Comparison of ENCODE assay signal across 17 cellular contexts in the genomic region with DNA sequence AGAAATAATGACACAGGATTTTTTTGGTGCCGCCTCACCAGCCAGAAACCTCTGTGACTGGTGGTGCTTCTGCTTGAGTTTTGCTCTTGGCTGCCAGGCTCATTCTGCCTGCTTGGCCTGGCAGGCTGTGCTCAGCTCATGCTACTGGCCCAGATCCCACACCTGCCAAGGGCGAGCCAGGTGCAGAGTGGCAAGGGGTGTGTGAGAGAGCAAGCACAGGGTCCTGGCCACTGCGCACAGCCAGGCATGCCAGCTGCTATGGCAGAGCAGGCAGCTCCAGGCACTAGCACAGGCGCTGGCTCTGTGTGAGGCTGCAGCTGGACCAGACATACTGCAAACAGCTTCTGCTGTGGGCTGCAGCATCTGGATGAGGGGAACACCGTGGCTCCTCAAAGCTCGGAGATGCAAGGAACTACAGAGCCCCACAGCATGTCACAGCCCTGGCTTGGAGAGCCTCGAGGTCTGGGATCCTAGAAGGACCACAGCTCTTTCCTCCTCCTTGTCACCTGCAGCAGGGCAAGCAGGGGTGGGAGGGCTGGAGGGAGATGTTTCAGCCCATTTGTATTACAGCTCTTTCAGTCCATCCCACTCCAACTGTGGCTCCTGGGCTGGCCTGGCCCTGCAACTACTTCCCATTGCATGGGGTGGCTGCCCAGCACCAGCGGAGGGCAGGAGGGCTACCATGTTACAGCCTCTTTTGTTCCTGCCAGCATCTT.
DNase-seq lines count a peak whose midpoint lies in the region; ATAC-seq and TF ChIP-seq lines count a peak whose summit lies in the region.
"Had no signal": no experiment of that assay in that cellular context is flagged by ENCODE, and none has a peak within 500 bp of the region (broad histone marks: within the 10 kb centered on the region; RNA-seq: fewer than 3 reads in every experiment).

No MANE protein-coding gene starts in this region.

- no peaks in the 10 kb centered on the region for H4K20me1 ChIP-seq in neural cell (ENCODE audit: insufficient read depth)

- no peaks in the 10 kb centered on the region for H3K79me2 ChIP-seq in neural cell (replicated peaks; ENCODE audit: insufficient read depth, low read length)
- H3K79me2 ChIP-seq: hepatocyte had no signal

- H3K36me3 ChIP-seq in SK-N-MC (ENCODE audit: insufficient read depth, low read length) (no peaks in the 10 kb centered on the region), neural cell (ENCODE audit: insufficient read depth, low read length) (no peaks in the 10 kb centered on the region)
- H3K36me3 ChIP-seq: MG63, uterus had no signal

- H3K27ac ChIP-seq in SK-N-MC, result peak overlapping the region; percentile 87
- H3K27ac ChIP-seq in neural cell (ENCODE audit: low read length), result peak overlapping the region; percentile 24
- H3K27ac ChIP-seq: hepatocyte, uterus had no signal

- ATAC-seq in HG02623 (IDR thresholded peaks at IDR 0.05; ENCODE audit: unreplicated experiment) (no peak), HG02678 (IDR thresholded peaks at IDR 0.05; ENCODE audit: unreplicated experiment) (no peak)

- H3K9ac ChIP-seq in SK-N-MC (ENCODE audit: insufficient read length) (peak overlapping the region; percentile 51), neural cell (ENCODE audit: low read length) (no peak overlapping the region)

- TF ChIP-seq EP300 in neural cell (conservative IDR thresholded peaks at IDR 0.05; ENCODE audit: poor library complexity, severe bottlenecking), result no peak

- H2AFZ ChIP-seq in neural cell (ENCODE audit: low read depth, low read length), result no peak overlapping the region
- H2AFZ ChIP-seq: hepatocyte had no signal

- no peak overlapping the region for H3K4me2 ChIP-seq in neural cell (ENCODE audit: low read length)
- H3K4me2 ChIP-seq: hepatocyte had no signal

- H3K27me3 ChIP-seq in neural cell (ENCODE audit: insufficient read depth, low read depth, low read length), result no peaks in the 10 kb centered on the region
- H3K27me3 ChIP-seq: hepatocyte, MG63, uterus had no signal

- H3F3A ChIP-seq in neural cell (ENCODE audit: insufficient read depth, low read length, poor library complexity, severe bottlenecking), result peaks cover 3% of the 10 kb centered on the region

- no peak overlapping the region for H3K4me3 ChIP-seq in SK-N-MC
- peak overlapping the region; percentile 7 for H3K4me3 ChIP-seq in neural cell (ENCODE audit: low read length)
- H3K4me3 ChIP-seq: hepatocyte, MG63, uterus had no signal

- H3K9me3 ChIP-seq in SK-N-MC (ENCODE audit: low read depth, low read length), result no peaks in the 10 kb centered on the region
- no peaks in the 10 kb centered on the region for H3K9me3 ChIP-seq in neural cell (ENCODE audit: low read length)
- H3K9me3 ChIP-seq: MG63, uterus had no signal

- H3K9me2 ChIP-seq in neural cell (ENCODE audit: insufficient read depth, low read length), result no peaks in the 10 kb centered on the region

- no peak for TF ChIP-seq CTCF in neural cell (IDR thresholded peaks at IDR 0.05; ENCODE audit: poor library complexity, severe bottlenecking)

- DNase-seq in COLO668 (lab: John Stamatoyannopoulos, UW; ENCODE audit: unreplicated experiment) (peak; percentile 20), NCI-H2081 (lab: John Stamatoyannopoulos, UW) (peak; percentile 53 to 89), SK-N-MC (ENCODE audit: low read depth, low spot score) (no peak)
- DNase-seq in activated effector memory CD4-positive, alpha-beta T cell treated with Interleukin-2 at 50 U/mL for 16 hours, result no peak
- DNase-seq in activated naive CD4-positive, alpha-beta T cell (lab: John Stamatoyannopoulos, UW), result no peak
- DNase-seq: activated CD4-positive, alpha-beta T cell treated with anti-CD3 and anti-CD28 coated beads for 1 hour; activated CD8-positive, alpha-beta memory T cell treated with anti-CD3 and anti-CD28 coated beads, Interleukin-2, amount 50 U/mL, for 4 hours; activated naive CD4-positive, alpha-beta T cell treated with anti-CD3 and anti-CD28 coated beads, Interleukin-2, amount 50 U/mL, for 16 hours; dermis blood vessel endothelial cell; GF-D8; MG63; nucleus accumbens; uterus had no signal

- no peak for TF ChIP-seq RAD21 in neural cell (conservative IDR thresholded peaks at IDR 0.05)

TF ChIP-seq in neural cell, 6 proteins besides CTCF, POLR2A, EP300 and RAD21:
- TF ChIP-seq, protein P1, sequence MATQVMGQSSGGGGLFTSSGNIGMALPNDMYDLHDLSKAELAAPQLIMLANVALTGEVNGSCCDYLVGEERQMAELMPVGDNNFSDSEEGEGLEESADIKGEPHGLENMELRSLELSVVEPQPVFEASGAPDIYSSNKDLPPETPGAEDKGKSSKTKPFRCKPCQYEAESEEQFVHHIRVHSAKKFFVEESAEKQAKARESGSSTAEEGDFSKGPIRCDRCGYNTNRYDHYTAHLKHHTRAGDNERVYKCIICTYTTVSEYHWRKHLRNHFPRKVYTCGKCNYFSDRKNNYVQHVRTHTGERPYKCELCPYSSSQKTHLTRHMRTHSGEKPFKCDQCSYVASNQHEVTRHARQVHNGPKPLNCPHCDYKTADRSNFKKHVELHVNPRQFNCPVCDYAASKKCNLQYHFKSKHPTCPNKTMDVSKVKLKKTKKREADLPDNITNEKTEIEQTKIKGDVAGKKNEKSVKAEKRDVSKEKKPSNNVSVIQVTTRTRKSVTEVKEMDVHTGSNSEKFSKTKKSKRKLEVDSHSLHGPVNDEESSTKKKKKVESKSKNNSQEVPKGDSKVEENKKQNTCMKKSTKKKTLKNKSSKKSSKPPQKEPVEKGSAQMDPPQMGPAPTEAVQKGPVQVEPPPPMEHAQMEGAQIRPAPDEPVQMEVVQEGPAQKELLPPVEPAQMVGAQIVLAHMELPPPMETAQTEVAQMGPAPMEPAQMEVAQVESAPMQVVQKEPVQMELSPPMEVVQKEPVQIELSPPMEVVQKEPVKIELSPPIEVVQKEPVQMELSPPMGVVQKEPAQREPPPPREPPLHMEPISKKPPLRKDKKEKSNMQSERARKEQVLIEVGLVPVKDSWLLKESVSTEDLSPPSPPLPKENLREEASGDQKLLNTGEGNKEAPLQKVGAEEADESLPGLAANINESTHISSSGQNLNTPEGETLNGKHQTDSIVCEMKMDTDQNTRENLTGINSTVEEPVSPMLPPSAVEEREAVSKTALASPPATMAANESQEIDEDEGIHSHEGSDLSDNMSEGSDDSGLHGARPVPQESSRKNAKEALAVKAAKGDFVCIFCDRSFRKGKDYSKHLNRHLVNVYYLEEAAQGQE (IDR thresholded peaks at IDR 0.05; ENCODE audit: borderline replicate concordance), result no peak
- TF ChIP-seq POLR2AphosphoS5 (IDR thresholded peaks at IDR 0.05), result no peak
- no peak for TF ChIP-seq TAF1 (IDR thresholded peaks at IDR 0.05; ENCODE audit: low read depth)
- TF ChIP-seq EZH2 (IDR thresholded peaks at IDR 0.05; ENCODE audit: borderline replicate concordance, insufficient read depth, low read length, poor library complexity, severe bottlenecking), result no peak
- TF ChIP-seq SMC3 (conservative IDR thresholded peaks at IDR 0.05; ENCODE audit: poor library complexity), result no peak
- TF ChIP-seq MXI1 (conservative IDR thresholded peaks at IDR 0.05; ENCODE audit: poor library complexity, severe bottlenecking), result no peak

Comparison
In these comparisons a context has a peak if more than half of its experiments do, and no peak if none do; other contexts are left out.
1. DNase-seq: peak in COLO668 (single experiment) and NCI-H2081 (2 of 2); none in SK-N-MC (single experiment), activated effector memory CD4-positive, alpha-beta T cell treated with Interleukin-2 at 50 U/mL for 16 hours (single experiment) and activated naive CD4-positive, alpha-beta T cell (0 of 4).